In genomic region chr12:52120951-52121847, GRCh38 we compare ENCODE assay signal across 11 cellular contexts. TPM values are rescaled to one million over a fixed set of nuclear protein-coding genes. Genes with fewer than 3 reads are reported as not detected.
A peak's percentile ranks its signal among the peaks of the same experiment; 100 is the strongest.
DNase-seq lines count a peak whose midpoint lies in the region; ATAC-seq and TF ChIP-seq lines count a peak whose summit lies in the region.
"Had no signal": no experiment of that assay in that cellular context is flagged by ENCODE, and none has a peak within 500 bp of the region (broad histone marks: within the 10 kb centered on the region; RNA-seq: fewer than 3 reads in every experiment).

No MANE protein-coding gene starts in this region.

- no peaks in the 10 kb centered on the region for H3K27me3 ChIP-seq in HCT116 (ENCODE audit: insufficient read depth, low read length)
- no peaks in the 10 kb centered on the region for H3K27me3 ChIP-seq in MG63
- H3K27me3 ChIP-seq in endodermal cell (ENCODE audit: control insufficient read depth, insufficient read depth, low read length, poor library complexity, severe bottlenecking) = no peaks in the 10 kb centered on the region

- H3K9me3 ChIP-seq in HCT116 (ENCODE audit: control insufficient read depth in 1 of 2, insufficient read depth in 1 of 2, low read depth in 1 of 2, low read length in 2 of 2) (no peaks in the 10 kb centered on the region), MG63 (no peaks in the 10 kb centered on the region), endodermal cell (ENCODE audit: control insufficient read depth, low read length) (no peaks in the 10 kb centered on the region)

- TF ChIP-seq POLR2A in HCT116 (IDR thresholded peaks at IDR 0.05; ENCODE audit: borderline replicate concordance, extremely low read depth, insufficient read depth, insufficient read length) = no peak

- peak overlapping the region; percentile 35 for H3K4me2 ChIP-seq in HCT116 (ENCODE audit: low read length)

- no peaks in the 10 kb centered on the region for H3K79me2 ChIP-seq in HCT116 (ENCODE audit: insufficient read depth, low read length)

- H3K27ac Mint-ChIP-seq in CD14-positive monocyte = peak overlapping the region in 6 of 7 donors; percentile 42 to 92 (median 72)
- peak overlapping the region in 4 of 6 donors; percentile 8 to 79 (median 58) for H3K27ac Mint-ChIP-seq in naive B cell
- H3K27ac Mint-ChIP-seq in endodermal cell = no peak overlapping the region

- H2AFZ ChIP-seq in HCT116 (ENCODE audit: low read depth, low read length, poor library complexity, severe bottlenecking) = peak overlapping the region; percentile 93

- H3K9ac ChIP-seq in HCT116 (ENCODE audit: low read length) (no peak overlapping the region), endodermal cell (ENCODE audit: extremely low read depth, low read length, poor library complexity, severe bottlenecking) (no peak overlapping the region)

- no TSS peak for BruUV-seq in HCT116 (replicated peaks; lab: Mats Ljungman, UMichigan)

- no peak for TF ChIP-seq CTCF in CD14-positive monocyte (IDR thresholded peaks at IDR 0.05)
- TF ChIP-seq CTCF in HCT116 (IDR thresholded peaks at IDR 0.05 in 2 of 3, conservative IDR thresholded peaks at IDR 0.05 in 1 of 3; ENCODE audit: borderline replicate concordance in 1 of 3, insufficient read depth in 1 of 3, low read depth in 2 of 3, low read length in 2 of 3) = no peak
- TF ChIP-seq CTCF in VCaP (conservative IDR thresholded peaks at IDR 0.05) = no peak
- TF ChIP-seq CTCF in endodermal cell (conservative IDR thresholded peaks at IDR 0.05) = no peak

- H3K36me3 ChIP-seq in HCT116 (ENCODE audit: control insufficient read depth in 1 of 2, insufficient read depth in 2 of 2, low read length in 2 of 2) (no peaks in the 10 kb centered on the region), MG63 (no peaks in the 10 kb centered on the region), endodermal cell (ENCODE audit: control insufficient read depth, insufficient read depth, low read length) (no peaks in the 10 kb centered on the region)
- H3K36me3 ChIP-seq: WERI-Rb-1 had no signal

- no peaks in the 10 kb centered on the region for H3K36me3 Mint-ChIP-seq in CD14-positive monocyte
- no peaks in the 10 kb centered on the region for H3K36me3 Mint-ChIP-seq in naive B cell
- no peaks in the 10 kb centered on the region for H3K36me3 Mint-ChIP-seq in endodermal cell (ENCODE audit: low read depth)

- H3K4me1 Mint-ChIP-seq in CD14-positive monocyte = peaks cover 41% of the 10 kb centered on the region
- H3K4me1 Mint-ChIP-seq in naive B cell = peaks cover 33 to 45% (median 44%) of the 10 kb centered on the region in 3 donors
- peaks cover 22% of the 10 kb centered on the region for H3K4me1 Mint-ChIP-seq in endodermal cell

- H3K4me3 ChIP-seq in HCT116 (replicated peaks in 1 of 2; ENCODE audit: low read depth in 1 of 2, low read length in 2 of 2) (no peak overlapping the region), MG63 (no peak overlapping the region), endodermal cell (ENCODE audit: low read length) (no peak overlapping the region)

- RAD21 ChIA-PET in HCT116 (lab: Charles Lee; ENCODE audit: low non-redundant PET in 1 of 2, low total read pairs in 2 of 2, uncharacterized antibody in 2 of 2, unreplicated experiment in 2 of 2) = interaction anchor here (1.4 to 1.5 kb wide), 2 partner anchors 96 kb away, joined by 7 to 8 read pairs; no protein-coding TSS in a partner anchor

- intact Hi-C loops in CD14-positive monocyte (cut with micrococcal nuclease) (loop anchor here (1.0 to 5.0 kb wide), 3 partner anchors 34 to 94 kb away; no protein-coding TSS in a partner anchor), HCT116 (cut with micrococcal nuclease) (loop anchor here (1.0 kb wide), 2 partner anchors 96 to 117 kb away; no protein-coding TSS in a partner anchor)

- no peak for DNase-seq in CD14-positive monocyte (ENCODE audit: low spot score)
- DNase-seq in HCT116 (ENCODE audit: low read depth, low spot score) = no peak
- DNase-seq in naive B cell = no peak
- no peak for DNase-seq in NCI-H1436 (lab: John Stamatoyannopoulos, UW)
- DNase-seq in MG63 = no peak
- no peak for DNase-seq in endodermal cell
- DNase-seq: DMS79 treated with DMSO at 0.1 percent for 48 hours had no signal

- POLR2A ChIA-PET in HCT116 (lab: Charles Lee) = interaction anchor here (0.8 to 1.0 kb wide), 3 partner anchors 26 to 96 kb away, joined by 3 to 5 read pairs (median 3); partner anchors contain the start of gene NR4A1

- ATAC-seq in HCT116 = peak; percentile 6; the same call in 1 of the 2 replicates
- ATAC-seq in naive B cell (ENCODE audit: low read depth in 2 of 2) = no peak
- no peak for ATAC-seq in HG02763 (IDR thresholded peaks at IDR 0.05; ENCODE audit: unreplicated experiment)

- TF ChIP-seq RAD21 in HCT116 (IDR thresholded peaks at IDR 0.05; ENCODE audit: low read depth) = no peak

- H3K27me3 Mint-ChIP-seq in CD14-positive monocyte (ENCODE audit: low read depth in 3 of 3) (peaks cover 19 to 32% (median 21%) of the 10 kb centered on the region in 3 donors), naive B cell (peaks cover 3 to 20% (median 5%) of the 10 kb centered on the region in 3 donors), endodermal cell (ENCODE audit: insufficient read depth) (peaks cover 23% of the 10 kb centered on the region)

- no peak overlapping the region for H3K27ac ChIP-seq in HCT116 (ENCODE audit: low read depth, low read length)
- H3K27ac ChIP-seq in VCaP = peak overlapping the region; percentile 100
- no peak overlapping the region for H3K27ac ChIP-seq in endodermal cell (ENCODE audit: low read depth, low read length)
- H3K27ac ChIP-seq: WERI-Rb-1 had no signal

- WGBS in endodermal cell (ENCODE audit: insufficient coverage in 1 of 2, insufficient read length in 1 of 2), 2 experiments = 89 to 92% methylated on average over 16 to 20 of the region's 20 CpGs

- H4K20me1 ChIP-seq in HCT116 (ENCODE audit: insufficient read depth) = no peaks in the 10 kb centered on the region

- H3K9me3 Mint-ChIP-seq in CD14-positive monocyte = peaks cover 0 to 1% (median 0%) of the 10 kb centered on the region in 7 donors
- H3K9me3 Mint-ChIP-seq in naive B cell = no peaks in the 10 kb centered on the region
- H3K9me3 Mint-ChIP-seq in endodermal cell = no peaks in the 10 kb centered on the region

- H3K9me2 ChIP-seq in HCT116 (ENCODE audit: insufficient read depth) = no peaks in the 10 kb centered on the region

- H3K4me3 Mint-ChIP-seq in CD14-positive monocyte (peak overlapping the region in 1 of 2 donors; percentile 63), naive B cell (peak overlapping the region in 1 of 8 donors; percentile 56), endodermal cell (no peak overlapping the region)

- CTCF ChIA-PET in HCT116 (lab: Charles Lee) = interaction anchor here (0.8 to 3.8 kb wide), 18 partner anchors 9 to 759 kb away, joined by 3 to 74 read pairs (median 4); partner anchors contain the start of genes ATG101 and NR4A1

- H3K4me1 ChIP-seq in HCT116 (ENCODE audit: control insufficient read depth in 1 of 2, insufficient read depth in 2 of 2, low read length in 2 of 2) (peaks cover 0 to 26% of the 10 kb centered on the region in 2 experiments; a peak in 2 of 4 replicates), endodermal cell (ENCODE audit: control insufficient read depth, insufficient read depth, low read length) (peaks cover 1% of the 10 kb centered on the region)

TF ChIP-seq in HCT116, 20 proteins besides CTCF, POLR2A, EP300 and RAD21 (continues in another document):
- no peak for TF ChIP-seq ZFX (IDR thresholded peaks at IDR 0.05)
- TF ChIP-seq TCF7L2 (IDR thresholded peaks at IDR 0.05; ENCODE audit: borderline replicate concordance, extremely low read depth, insufficient read depth, insufficient read length) = no peak
- TF ChIP-seq ZNF274 (IDR thresholded peaks at IDR 0.05; ENCODE audit: low read depth, low read length) = no peak
- TF ChIP-seq JUND (IDR thresholded peaks at IDR 0.05) = no peak
- TF ChIP-seq ELF1 (IDR thresholded peaks at IDR 0.05; ENCODE audit: borderline replicate concordance, low read depth) = no peak
- TF ChIP-seq CEBPB (IDR thresholded peaks at IDR 0.05; ENCODE audit: low read depth) = no peak
- TF ChIP-seq POLR2AphosphoS5 (IDR thresholded peaks at IDR 0.05; ENCODE audit: low read depth, low read length) = no peak
- no peak for TF ChIP-seq YY1 (IDR thresholded peaks at IDR 0.05; ENCODE audit: extremely low read depth, insufficient replicate concordance, low read depth, low read length)
- no peak for TF ChIP-seq SP1 (IDR thresholded peaks at IDR 0.05; ENCODE audit: low read depth)
- TF ChIP-seq, protein P1, sequence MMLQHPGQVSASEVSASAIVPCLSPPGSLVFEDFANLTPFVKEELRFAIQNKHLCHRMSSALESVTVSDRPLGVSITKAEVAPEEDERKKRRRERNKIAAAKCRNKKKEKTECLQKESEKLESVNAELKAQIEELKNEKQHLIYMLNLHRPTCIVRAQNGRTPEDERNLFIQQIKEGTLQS (IDR thresholded peaks at IDR 0.05) = no peak
- no peak for TF ChIP-seq EZH2phosphoT487 (IDR thresholded peaks at IDR 0.05; ENCODE audit: borderline replicate concordance)
- TF ChIP-seq EGR1 (IDR thresholded peaks at IDR 0.05; ENCODE audit: low read depth) = no peak
- TF ChIP-seq, protein P2, sequence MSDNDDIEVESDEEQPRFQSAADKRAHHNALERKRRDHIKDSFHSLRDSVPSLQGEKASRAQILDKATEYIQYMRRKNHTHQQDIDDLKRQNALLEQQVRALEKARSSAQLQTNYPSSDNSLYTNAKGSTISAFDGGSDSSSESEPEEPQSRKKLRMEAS (IDR thresholded peaks at IDR 0.05) = no peak
- no peak for TF ChIP-seq SRF (IDR thresholded peaks at IDR 0.05; ENCODE audit: low read depth)
- no peak for TF ChIP-seq EZH2 (IDR thresholded peaks at IDR 0.05)
- TF ChIP-seq CBX3 (IDR thresholded peaks at IDR 0.05; ENCODE audit: low read depth) = no peak
- TF ChIP-seq FOSL1 (IDR thresholded peaks at IDR 0.05; ENCODE audit: low read depth) = no peak

RNA-seq across cellular contexts. Expression of gene SMIM41, which starts 41.7 kb away (rescaled TPM):
- polyA plus RNA-seq in CD14-positive monocyte (not detected), naive B cell (ENCODE audit: low read depth in 6 of 6) (not detected)
- total RNA-seq in HCT116 (2021; ENCODE audit: unreplicated experiment) (not detected), endodermal cell (not detected)
- not detected in 2 replicates for polyA plus RNA-seq in HCT116 (2012)
- total RNA-seq in MG63 (2014; rRNA removed; shearing (Covaris generic); ENCODE audit: low replicate concordance) = not detected in 2 replicates
- polyA plus RNA-seq in endodermal cell (2013, experiment 1 of 2) = not detected
- polyA plus RNA-seq in endodermal cell (2013, experiment 2 of 2) = not detected
- polyA plus RNA-seq: BJ had no signal

RNA-seq across cellular contexts. Expression of gene ATG101, which starts 51.4 kb away (rescaled TPM):
- polyA plus RNA-seq in CD14-positive monocyte (10 to 100 TPM; 20.5 to 26.4 TPM), naive B cell (ENCODE audit: low read depth in 6 of 6) (10 to 100 TPM; 20.1 to 35.5 (median 24.4) TPM)
- total RNA-seq in HCT116 (2021; ENCODE audit: unreplicated experiment) (49.2 TPM), endodermal cell (10 to 100 TPM; 32.1 TPM)
- polyA plus RNA-seq in HCT116 (2012) = 69.2 and 101 TPM in 2 replicates
- 45.4 and 110 TPM in 2 replicates for total RNA-seq in MG63 (2014; rRNA removed; shearing (Covaris generic); ENCODE audit: low replicate concordance)
- 22.8 TPM for polyA plus RNA-seq in endodermal cell (2013, experiment 1 of 2)
- 18.9 TPM for polyA plus RNA-seq in endodermal cell (2013, experiment 2 of 2)
